In genomic region chr22:27801197-27801615, GRCh38 we compare ENCODE assay signal across 8 cellular contexts. TPM values are rescaled to one million over a fixed set of nuclear protein-coding genes. Genes with fewer than 3 reads are reported as not detected.
DNase-seq lines count a peak whose midpoint lies in the region; ATAC-seq and TF ChIP-seq lines count a peak whose summit lies in the region.

No MANE protein-coding gene starts in this region.

- H3K4me1 ChIP-seq in ACC112 (ENCODE audit: control insufficient read depth, insufficient read depth, low read length, unreplicated experiment), result no peaks in the 10 kb centered on the region
- peaks cover 3% of the 10 kb centered on the region for H3K4me1 ChIP-seq in fibroblast of lung (ENCODE audit: control insufficient read depth, extremely low read depth, insufficient read depth, low read length)
- peaks cover 67% of the 10 kb centered on the region for H3K4me1 ChIP-seq in neural progenitor cell

- H3K79me2 ChIP-seq in ACC112 (ENCODE audit: control insufficient read depth, insufficient read depth, low read length, unreplicated experiment), result no peaks in the 10 kb centered on the region
- H3K79me2 ChIP-seq in fibroblast of lung (ENCODE audit: control insufficient read depth, insufficient read depth, low read length), result no peaks in the 10 kb centered on the region
- H3K79me2 ChIP-seq in neural progenitor cell (ENCODE audit: low read depth), result peaks cover 54% of the 10 kb centered on the region

- peak overlapping the region; percentile 86 for H3K4me3 Mint-ChIP-seq in neural progenitor cell

- H3K4me1 Mint-ChIP-seq in neural progenitor cell, result peaks cover 47% of the 10 kb centered on the region

- H3K9me3 ChIP-seq in fibroblast of lung (ENCODE audit: control insufficient read depth, insufficient read depth, low read depth, low read length) (no peaks in the 10 kb centered on the region), neural progenitor cell (ENCODE audit: low read depth) (no peaks in the 10 kb centered on the region)

- TF ChIP-seq CTCF in fibroblast of lung (conservative IDR thresholded peaks at IDR 0.05 in 1 of 2, IDR thresholded peaks at IDR 0.05 in 1 of 2; ENCODE audit: low read depth in 1 of 2, low read length in 2 of 2), result no peak
- no peak for TF ChIP-seq CTCF in neural progenitor cell (IDR thresholded peaks at IDR 0.05)

- peaks cover 19% of the 10 kb centered on the region for H3F3A ChIP-seq in neural progenitor cell (ENCODE audit: low read depth)

- no peaks in the 10 kb centered on the region for H4K20me1 ChIP-seq in fibroblast of lung (ENCODE audit: control insufficient read depth, extremely low read depth, insufficient read depth, low read length)
- peaks cover 46% of the 10 kb centered on the region for H4K20me1 ChIP-seq in neural progenitor cell (ENCODE audit: low read depth)

- H2AFZ ChIP-seq in ACC112 (ENCODE audit: low read length, unreplicated experiment) (no peak overlapping the region), fibroblast of lung (ENCODE audit: low read length) (peak overlapping the region; percentile 69), neural progenitor cell (replicated peaks) (peak overlapping the region; percentile 44)

- peak overlapping the region; percentile 37 for H3K9ac ChIP-seq in fibroblast of lung (ENCODE audit: insufficient read depth, low read length)
- peak overlapping the region; percentile 5 for H3K9ac ChIP-seq in neural progenitor cell

- H3K27ac ChIP-seq in ACC112 (ENCODE audit: low read depth, low read length), result peak overlapping the region; percentile 19; the same call in 1 of the 2 replicates
- H3K27ac ChIP-seq in fibroblast of lung (ENCODE audit: insufficient read depth, low read length), result peak overlapping the region; percentile 14
- peak overlapping the region; percentile 17 for H3K27ac ChIP-seq in neural progenitor cell

- no peak for ATAC-seq in HG03159 (IDR thresholded peaks at IDR 0.05; ENCODE audit: unreplicated experiment)
- ATAC-seq in GM21447 (IDR thresholded peaks at IDR 0.05; ENCODE audit: unreplicated experiment), result no peak

- H3K9me3 Mint-ChIP-seq in neural progenitor cell, result no peaks in the 10 kb centered on the region

- peaks cover 12% of the 10 kb centered on the region for H3K27me3 Mint-ChIP-seq in neural progenitor cell (ENCODE audit: insufficient read depth, low read depth)

- DNase-seq in HT1080 (ENCODE audit: low read depth) (peak; percentile 13), fibroblast of lung (ENCODE audit: low read depth in 2 of 2) (peak in 1 of 2 donors; percentile 66), neural progenitor cell (ENCODE audit: low spot score) (peak; percentile 78), Ammon's horn (ENCODE audit: low spot score) (no peak)
- peak; percentile 70 for DNase-seq in activated CD8-positive, alpha-beta memory T cell treated with anti-CD3 and anti-CD28 coated beads, Interleukin-2, amount 50 U/mL, for 48 hours

- H3K4me2 ChIP-seq in fibroblast of lung (ENCODE audit: extremely low read depth, insufficient read depth, low read length) (peak overlapping the region; percentile 81), neural progenitor cell (peak overlapping the region; percentile 93)

- peak overlapping the region; percentile 84 for H3K4me3 ChIP-seq in ACC112 (ENCODE audit: low read depth, low read length)
- H3K4me3 ChIP-seq in fibroblast of lung (replicated peaks in 1 of 4; ENCODE audit: control extremely low read depth in 1 of 4, insufficient read depth in 1 of 4, low read depth in 3 of 4, low read length in 4 of 4), result peak overlapping the region; percentile 54 to 76 (median 66)
- peak overlapping the region; percentile 68 for H3K4me3 ChIP-seq in neural progenitor cell

- no peaks in the 10 kb centered on the region for H3K27me3 ChIP-seq in ACC112 (ENCODE audit: insufficient read depth, low read length)
- no peaks in the 10 kb centered on the region for H3K27me3 ChIP-seq in fibroblast of lung (ENCODE audit: control insufficient read depth, insufficient read depth, low read length)
- H3K27me3 ChIP-seq in neural progenitor cell, result peaks cover 56% of the 10 kb centered on the region

- peaks cover 7% of the 10 kb centered on the region for H3K36me3 Mint-ChIP-seq in neural progenitor cell

- H3K27ac Mint-ChIP-seq in neural progenitor cell, result no peak overlapping the region

- H3K36me3 ChIP-seq in ACC112 (ENCODE audit: insufficient read depth, low read length) (no peaks in the 10 kb centered on the region), fibroblast of lung (ENCODE audit: control insufficient read depth, insufficient read depth, low read length) (no peaks in the 10 kb centered on the region), neural progenitor cell (no peaks in the 10 kb centered on the region)

RNA-seq across cellular contexts. Expression of gene MN1, which starts 0.3 kb away (rescaled TPM):
- total RNA-seq in HT1080 (2014; rRNA removed; shearing (Covaris generic)), result 0.37 and 0.69 TPM in 2 replicates
- 0.66 and 0.72 TPM in 2 replicates for polyA plus RNA-seq in HT1080 (2015; cell fraction: cytosol; rRNA removed)
- polyA plus RNA-seq in HT1080 (2015; cell fraction: nucleus; rRNA removed), result 1.0 and 1.2 TPM in 2 replicates
- 1.0 and 7.4 TPM in 2 replicates for total RNA-seq in fibroblast of lung
- 2.8 and 11.8 TPM in 2 replicates for polyA plus RNA-seq in fibroblast of lung
- 3.9 and 9.5 TPM in 2 replicates for polyA plus RNA-seq in fibroblast of lung (2012)
- 14.0 and 82.2 TPM in 2 replicates for polyA minus RNA-seq in fibroblast of lung (ENCODE audit: low replicate concordance)
- 13.3 and 27.2 TPM in 2 replicates for total RNA-seq in neural progenitor cell (ENCODE audit: low replicate concordance)
